17 cellular contexts compared by ENCODE assay signal in genomic region chr6:34522740-34523139, GRCh38. TPM values are rescaled to one million over a fixed set of nuclear protein-coding genes. Genes with fewer than 3 reads are reported as not detected.
DNase-seq lines count a peak whose midpoint lies in the region; ATAC-seq, FAIRE-seq and TF ChIP-seq lines count a peak whose summit lies in the region.
"Had no signal": no experiment of that assay in that cellular context is flagged by ENCODE, and none has a peak within 500 bp of the region (broad histone marks: within the 10 kb centered on the region; RNA-seq: fewer than 3 reads in every experiment).

No MANE protein-coding gene starts in this region.

- in situ Hi-C loops in HepG2 (cut with HindIII; ENCODE audit: extremely low pct_ligation_motif_present, low pct_unique_long_range_greater_than_20kb) = no loop called here

- 30% methylated on average over 10 of the region's 11 CpGs for WGBS in HepG2 (ENCODE audit: low lambda C conversion rate)
- WGBS in spleen, 5 donors = 79 to 88% (median 85%) methylated on average over 11 of the region's 11 CpGs

- no peaks in the 10 kb centered on the region for H3K9me3 Mint-ChIP-seq in central memory CD8-positive, alpha-beta T cell
- no peaks in the 10 kb centered on the region for H3K9me3 Mint-ChIP-seq in endothelial cell (ENCODE audit: unreplicated experiment)
- H3K9me3 Mint-ChIP-seq: CD14-positive monocyte; CD8-positive, alpha-beta T cell had no signal

- H3K27ac ChIP-seq in RWPE2 (ENCODE audit: poor library complexity, severe bottlenecking) (no peak overlapping the region), HepG2 (ENCODE audit: extremely low read length, insufficient read depth, low read length) (no peak overlapping the region), spleen (no peak overlapping the region)
- H3K27ac ChIP-seq: A549 had no signal

- no TSS peak for BruUV-seq in HepG2 (replicated peaks; lab: Mats Ljungman, UMichigan)

- no peaks in the 10 kb centered on the region for H3K4me1 ChIP-seq in RWPE2 (ENCODE audit: insufficient read depth, poor library complexity, severe bottlenecking)
- peaks cover 25% of the 10 kb centered on the region for H3K4me1 ChIP-seq in HepG2 (ENCODE audit: insufficient read depth, low read length)
- peaks cover 6 to 24% (median 12%) of the 10 kb centered on the region in 6 donors for H3K4me1 ChIP-seq in spleen

- no peak for FAIRE-seq in HepG2 (lab: Jason Lieb, UNC)
- FAIRE-seq: A549, GM19239, H1 had no signal

- DNase-seq in RWPE2 (ENCODE audit: low spot score) = peak; percentile 15
- DNase-seq in central memory CD8-positive, alpha-beta T cell (ENCODE audit: low spot score in 2 of 2) = no peak
- no peak for DNase-seq in HepG2 (ENCODE audit: low spot score)
- peak; percentile 27 for DNase-seq in spleen
- DNase-seq in NCI-H2171 treated with DMSO at 0.1 percent for 48 hours (lab: John Stamatoyannopoulos, UW) = no peak
- DNase-seq in endothelial cell (ENCODE audit: low spot score) = no peak
- DNase-seq: CD8-positive, alpha-beta T cell; COR-L47; GF-D8 had no signal

- H3K4me3 Mint-ChIP-seq in central memory CD8-positive, alpha-beta T cell = no peak overlapping the region
- no peak overlapping the region for H3K4me3 Mint-ChIP-seq in endothelial cell (ENCODE audit: unreplicated experiment)
- H3K4me3 Mint-ChIP-seq: CD14-positive monocyte; CD8-positive, alpha-beta T cell had no signal

- no peaks in the 10 kb centered on the region for H3K79me2 ChIP-seq in HepG2 (ENCODE audit: insufficient read depth, low read length)

- ATAC-seq in RWPE2 (ENCODE audit: low read depth) (no peak), HepG2 (no peak), GM19328 (IDR thresholded peaks at IDR 0.05; ENCODE audit: unreplicated experiment) (no peak)
- ATAC-seq in central memory CD8-positive, alpha-beta T cell (replicated peaks; ENCODE audit: extremely low read depth, poor library complexity, severe bottlenecking) = no peak
- ATAC-seq: A549; CD8-positive, alpha-beta T cell had no signal

- TF ChIP-seq EP300 in HepG2 (IDR thresholded peaks at IDR 0.05; ENCODE audit: low read depth in 2 of 2, low read length in 2 of 2) (no peak), HepG2 (CRISPR knock-in tag; IDR thresholded peaks at IDR 0.05; ENCODE audit: borderline replicate concordance) (no peak)

- peaks cover 19% of the 10 kb centered on the region for H3K4me1 Mint-ChIP-seq in central memory CD8-positive, alpha-beta T cell
- peaks cover 3% of the 10 kb centered on the region for H3K4me1 Mint-ChIP-seq in endothelial cell (ENCODE audit: unreplicated experiment)

- H3K4me2 ChIP-seq in HepG2 (ENCODE audit: low read depth, low read length) = no peak overlapping the region
- H3K4me2 ChIP-seq: A549 had no signal

- intact Hi-C loops in HepG2 (cut with micrococcal nuclease; ENCODE audit: unreplicated experiment) = no loop called here
- intact Hi-C loops in spleen (cut with DNase I; ENCODE audit: low total_unique reads) = loop anchor here (10.0 kb wide), 1 partner anchor 82 kb away; no protein-coding TSS in a partner anchor

- H2AFZ ChIP-seq in HepG2 (ENCODE audit: low read length) = no peak overlapping the region

- CTCF ChIA-PET in HepG2 (lab: Yijun Ruan, JAX; ENCODE audit: low intra/inter-chr PET ratio, low total read pairs) = no interaction called here

- no peak for TF ChIP-seq RAD21 in HepG2 (CRISPR knock-in tag; IDR thresholded peaks at IDR 0.05)

- H3K27me3 ChIP-seq in RWPE2 (ENCODE audit: insufficient read depth, poor library complexity, severe bottlenecking) = no peaks in the 10 kb centered on the region
- peaks cover 7 to 56% of the 10 kb centered on the region in 2 experiments; a peak in 4 of 5 replicates for H3K27me3 ChIP-seq in HepG2 (ENCODE audit: control insufficient read depth in 1 of 2, insufficient read depth in 2 of 2, low read length in 2 of 2)
- H3K27me3 ChIP-seq in spleen (replicated peaks in 1 of 7) = no peaks in the 10 kb centered on the region

- no peaks in the 10 kb centered on the region for H3K36me3 ChIP-seq in RWPE2 (ENCODE audit: low read depth)
- H3K36me3 ChIP-seq in HepG2 (replicated peaks in 1 of 2; ENCODE audit: control insufficient read depth in 1 of 2, insufficient read depth in 2 of 2, low read length in 2 of 2) = no peaks in the 10 kb centered on the region
- H3K36me3 ChIP-seq in spleen = no peaks in the 10 kb centered on the region
- H3K36me3 ChIP-seq: HAP-1 had no signal

- no peak for TF ChIP-seq CTCF in RWPE2 (IDR thresholded peaks at IDR 0.05; ENCODE audit: poor library complexity, severe bottlenecking)
- TF ChIP-seq CTCF in HepG2 (CRISPR knock-in tag; IDR thresholded peaks at IDR 0.05) = no peak
- TF ChIP-seq CTCF in spleen (IDR thresholded peaks at IDR 0.05 in 8 of 11, conservative IDR thresholded peaks at IDR 0.05 in 3 of 11) = no peak
- no peak for TF ChIP-seq CTCF in endothelial cell (IDR thresholded peaks at IDR 0.05; ENCODE audit: unreplicated experiment)

- H3K9ac ChIP-seq in HepG2 (ENCODE audit: insufficient read depth, low read depth, low read length) = no peak overlapping the region

- H3K36me3 Mint-ChIP-seq in central memory CD8-positive, alpha-beta T cell (ENCODE audit: insufficient read depth) = peaks cover 4% of the 10 kb centered on the region
- no peaks in the 10 kb centered on the region for H3K36me3 Mint-ChIP-seq in endothelial cell (ENCODE audit: low read depth, unreplicated experiment)
- H3K36me3 Mint-ChIP-seq: CD14-positive monocyte; CD8-positive, alpha-beta T cell had no signal

- peak overlapping the region; percentile 0 for H3K27ac Mint-ChIP-seq in central memory CD8-positive, alpha-beta T cell (ENCODE audit: low read depth)
- no peak overlapping the region for H3K27ac Mint-ChIP-seq in endothelial cell (ENCODE audit: unreplicated experiment)
- H3K27ac Mint-ChIP-seq: CD14-positive monocyte had no signal

- H3K27me3 Mint-ChIP-seq in central memory CD8-positive, alpha-beta T cell = no peaks in the 10 kb centered on the region
- peaks cover 3% of the 10 kb centered on the region for H3K27me3 Mint-ChIP-seq in endothelial cell (ENCODE audit: unreplicated experiment)

- TF ChIP-seq POLR2A in HepG2 (IDR thresholded peaks at IDR 0.05; ENCODE audit: insufficient read depth in 1 of 2, low read depth in 2 of 2, low read length in 2 of 2) (no peak), spleen (IDR thresholded peaks at IDR 0.05) (no peak)

- no peaks in the 10 kb centered on the region for H4K20me1 ChIP-seq in HepG2 (ENCODE audit: insufficient read depth, low read length)

- no peak overlapping the region for H3K4me3 ChIP-seq in RWPE2 (ENCODE audit: severe bottlenecking)
- H3K4me3 ChIP-seq in HepG2 (replicated peaks in 1 of 3; ENCODE audit: insufficient read depth in 1 of 3, low read depth in 2 of 3, low read length in 3 of 3) = no peak overlapping the region
- no peak overlapping the region for H3K4me3 ChIP-seq in spleen
- H3K4me3 ChIP-seq: A549, HAP-1 had no signal

- POLR2A ChIA-PET in HepG2 (lab: Yijun Ruan, JAX) = no interaction called here

- H3K9me3 ChIP-seq in RWPE2 (ENCODE audit: severe bottlenecking) = no peaks in the 10 kb centered on the region
- H3K9me3 ChIP-seq in HepG2 (ENCODE audit: low read length) = no peaks in the 10 kb centered on the region
- no peaks in the 10 kb centered on the region for H3K9me3 ChIP-seq in spleen
- H3K9me3 ChIP-seq: A549, HAP-1 had no signal

RNA-seq across cellular contexts. Expression of gene SPDEF, which starts 33.4 kb away (rescaled TPM):
- total RNA-seq in HepG2 (2016; rRNA removed; fragmentation: Illumina TruSeq; extraction: Trizol) = not detected in 2 replicates
- not detected in 2 replicates for total RNA-seq in HepG2 (2016; cell fraction: cytosol; rRNA removed; fragmentation: Illumina TruSeq; extraction: Trizol; ENCODE audit: low read depth)
- not detected in 2 replicates for total RNA-seq in HepG2 (2016; cell fraction: insoluble cytoplasmic fraction; rRNA removed; fragmentation: Illumina TruSeq; extraction: Trizol)
- total RNA-seq in HepG2 (2016; cell fraction: membrane; rRNA removed; fragmentation: Illumina TruSeq; extraction: Trizol) = not detected in 2 replicates
- not detected in 2 replicates for total RNA-seq in HepG2 (2016; cell fraction: nucleus; rRNA removed; fragmentation: Illumina TruSeq; extraction: Trizol)
- 0.03 TPM in 1 of 2 replicates, not detected in the other for polyA plus RNA-seq in HepG2 (2011; rRNA removed)
- polyA plus RNA-seq in HepG2 (2011; cell fraction: cytosol; rRNA removed) = not detected in 2 replicates
- polyA plus RNA-seq in HepG2 (2011; cell fraction: nucleus; rRNA removed) = 0.07 and 0.08 TPM in 2 replicates
- not detected in 2 replicates for polyA plus RNA-seq in HepG2 (2012)
- polyA plus RNA-seq in HepG2 (2016; cell fraction: cytosol; fragmentation: Illumina TruSeq; extraction: Trizol; ENCODE audit: low read depth) = not detected in 2 replicates
- not detected in 2 replicates for polyA plus RNA-seq in HepG2 (2016; cell fraction: insoluble cytoplasmic fraction; fragmentation: Illumina TruSeq; extraction: Trizol; ENCODE audit: low read depth)
- not detected in 2 replicates for polyA plus RNA-seq in HepG2 (2016; cell fraction: membrane; fragmentation: Illumina TruSeq; extraction: Trizol; ENCODE audit: low read depth)
- polyA plus RNA-seq in HepG2 (2016; cell fraction: nucleus; fragmentation: Illumina TruSeq; extraction: Trizol; ENCODE audit: insufficient read depth, low read depth) = not detected in 2 replicates
- polyA minus RNA-seq in HepG2 (2011; rRNA and poly(A)+ RNA removed; ENCODE audit: low replicate concordance) = not detected in 2 replicates
- not detected in 2 replicates for polyA minus RNA-seq in HepG2 (2011; cell fraction: cytosol; rRNA and poly(A)+ RNA removed)
- not detected in 2 replicates for polyA minus RNA-seq in HepG2 (2011; cell fraction: nucleus; rRNA and poly(A)+ RNA removed)
- total RNA-seq in spleen = under 1 TPM in 1 of 7 donors, not detected in 6; 0.32 TPM
- under 1 TPM in 2 of 3 donors, not detected in 1; 0.03 to 0.13 TPM for polyA plus RNA-seq in spleen
- not detected for total RNA-seq in endothelial cell (ENCODE audit: unreplicated experiment)
- polyA plus RNA-seq: BJ, CD14-positive monocyte had no signal

RNA-seq across cellular contexts. Expression of gene PACSIN1, which starts 56.9 kb away (rescaled TPM):
- total RNA-seq in HepG2 (2016; rRNA removed; fragmentation: Illumina TruSeq; extraction: Trizol) (not detected in 2 replicates), spleen (1 to 10 TPM in 6 of 7 donors, under 1 TPM in 1; 0.66 to 1.9 (median 1.3) TPM), endothelial cell (ENCODE audit: unreplicated experiment) (0.08 TPM)
- not detected in 2 replicates for total RNA-seq in HepG2 (2016; cell fraction: cytosol; rRNA removed; fragmentation: Illumina TruSeq; extraction: Trizol; ENCODE audit: low read depth)
- total RNA-seq in HepG2 (2016; cell fraction: insoluble cytoplasmic fraction; rRNA removed; fragmentation: Illumina TruSeq; extraction: Trizol) = not detected in 2 replicates
- not detected in 2 replicates for total RNA-seq in HepG2 (2016; cell fraction: membrane; rRNA removed; fragmentation: Illumina TruSeq; extraction: Trizol)
- total RNA-seq in HepG2 (2016; cell fraction: nucleus; rRNA removed; fragmentation: Illumina TruSeq; extraction: Trizol) = not detected in 2 replicates
- polyA plus RNA-seq in HepG2 (2011; rRNA removed) (not detected in 2 replicates), spleen (1 to 10 TPM in 1 of 3 donors, under 1 TPM in 2; 0.67 to 2.8 (median 0.86) TPM)
- 0.01 TPM in 1 of 2 replicates, not detected in the other for polyA plus RNA-seq in HepG2 (2011; cell fraction: cytosol; rRNA removed)
- not detected in 2 replicates for polyA plus RNA-seq in HepG2 (2011; cell fraction: nucleus; rRNA removed)
- not detected in 2 replicates for polyA plus RNA-seq in HepG2 (2012)
- polyA plus RNA-seq in HepG2 (2016; cell fraction: cytosol; fragmentation: Illumina TruSeq; extraction: Trizol; ENCODE audit: low read depth) = not detected in 2 replicates
- polyA plus RNA-seq in HepG2 (2016; cell fraction: insoluble cytoplasmic fraction; fragmentation: Illumina TruSeq; extraction: Trizol; ENCODE audit: low read depth) = not detected in 2 replicates
- polyA plus RNA-seq in HepG2 (2016; cell fraction: membrane; fragmentation: Illumina TruSeq; extraction: Trizol; ENCODE audit: low read depth) = not detected in 2 replicates
- polyA plus RNA-seq in HepG2 (2016; cell fraction: nucleus; fragmentation: Illumina TruSeq; extraction: Trizol; ENCODE audit: insufficient read depth, low read depth) = not detected in 2 replicates
- 0.04 and 0.05 TPM in 2 replicates for polyA minus RNA-seq in HepG2 (2011; rRNA and poly(A)+ RNA removed; ENCODE audit: low replicate concordance)
- polyA minus RNA-seq in HepG2 (2011; cell fraction: cytosol; rRNA and poly(A)+ RNA removed) = not detected in 2 replicates
- polyA minus RNA-seq in HepG2 (2011; cell fraction: nucleus; rRNA and poly(A)+ RNA removed) = not detected in 2 replicates
- polyA plus RNA-seq: AG04450, CD14-positive monocyte had no signal

Comparison
In these comparisons a context has a peak if more than half of its experiments do, and no peak if none do; other contexts are left out.
1. DNase-seq: peak in RWPE2 (single experiment) and spleen (single experiment); none in central memory CD8-positive, alpha-beta T cell (0 of 2), HepG2 (single experiment), NCI-H2171 treated with DMSO at 0.1 percent for 48 hours (single experiment) and endothelial cell (single experiment).